ENCODE assay signal across 23 cellular contexts in the genomic region with DNA sequence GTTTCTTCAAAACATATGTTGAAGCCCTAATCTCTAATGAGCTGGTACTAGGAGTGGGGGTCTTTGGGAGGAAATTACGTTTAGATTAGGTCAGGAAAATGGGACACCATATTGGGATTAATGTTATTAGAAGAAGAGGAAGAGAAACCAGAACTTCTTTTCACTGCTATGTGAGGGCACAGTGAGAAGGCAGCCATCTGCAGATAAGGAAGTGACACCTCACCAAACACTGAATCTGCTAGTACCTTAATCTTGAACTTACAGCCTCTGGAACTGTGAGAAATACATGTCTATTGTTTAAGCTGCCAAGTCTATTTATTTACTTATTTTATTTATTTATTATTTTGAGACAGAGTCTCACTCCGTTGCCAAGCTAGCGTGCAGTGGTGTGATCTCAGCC.
"Had no signal": no experiment of that assay in that cellular context is flagged by ENCODE, and none has a peak within 500 bp of the region (broad histone marks: within the 10 kb centered on the region; RNA-seq: fewer than 3 reads in every experiment).

No MANE protein-coding gene starts in this region.

- H3K36me3 ChIP-seq: esophagus squamous epithelium, gastrocnemius medialis, heart right ventricle, left lung, lower lobe of right lung had no signal

- H3K4me1 ChIP-seq: esophagus squamous epithelium, gastrocnemius medialis, heart right ventricle, left lung, lower lobe of right lung had no signal

- DNase-seq: dermis blood vessel endothelial cell; dorsolateral prefrontal cortex; effector CD4-positive, alpha-beta T cell; effector memory CD8-positive, alpha-beta T cell; endodermal cell; erythroblast; esophagus squamous epithelium; foreskin fibroblast; foreskin melanocyte; gastrocnemius medialis; glutamatergic neuron; head of caudate nucleus; heart right ventricle; hippocampal formation; left cardiac atrium; left lung; left ventricle myocardium superior; lower lobe of right lung; midbrain; naive thymus-derived CD4-positive, alpha-beta T cell had no signal

- H3K27me3 ChIP-seq: dorsolateral prefrontal cortex, esophagus squamous epithelium, gastrocnemius medialis, heart right ventricle, left lung had no signal

- H3K27ac ChIP-seq: coronary artery, dorsolateral prefrontal cortex, epithelial cell of prostate, esophagus squamous epithelium, gastrocnemius medialis, heart right ventricle, left lung, lower lobe of right lung had no signal

- H3K9me3 ChIP-seq: esophagus squamous epithelium, gastrocnemius medialis, heart right ventricle, left lung, lower lobe of right lung had no signal

- H3K4me3 ChIP-seq: coronary artery, dorsolateral prefrontal cortex, esophagus squamous epithelium, gastrocnemius medialis, heart right ventricle, left lung, lower lobe of right lung had no signal

- ATAC-seq: effector memory CD8-positive, alpha-beta T cell; esophagus mucosa; gastrocnemius medialis; heart right ventricle; left cardiac atrium; left lung; left ventricle myocardium superior; lower lobe of right lung; naive thymus-derived CD4-positive, alpha-beta T cell had no signal
